ENCODE assay signal across 8 cellular contexts in genomic region chr19:52715901-52716300, GRCh38. TPM values are rescaled to one million over a fixed set of nuclear protein-coding genes. Genes with fewer than 3 reads are reported as not detected.
DNase-seq lines count a peak whose midpoint lies in the region; ATAC-seq, FAIRE-seq and TF ChIP-seq lines count a peak whose summit lies in the region.
"Not testable (repeated sequence)": the region's sequence is repeated elsewhere in the genome, so short reads cannot be mapped to it uniquely, and the experiment has no call there.

No MANE protein-coding gene starts in this region.

- peak overlapping the region; percentile 68 for H3K27ac Mint-ChIP-seq in activated CD8-positive, alpha-beta T cell treated with anti-CD3 and anti-CD28 coated beads for 36 hours
- H3K27ac Mint-ChIP-seq in nephron progenitor cell, result peak overlapping the region; percentile 49

- H3K27me3 ChIP-seq in GM23248 (replicated peaks; ENCODE audit: insufficient read depth); PC-9 (ENCODE audit: insufficient read depth, low read depth); bronchial epithelial cell (ENCODE audit: control insufficient read depth, insufficient read depth, low read length): not testable (repeated sequence)
- peaks cover 16% of the 10 kb centered on the region for H3K27me3 ChIP-seq in iPS-15b (ENCODE audit: control insufficient read depth, insufficient read depth, low read length)

- not testable (repeated sequence) for H3K9me3 Mint-ChIP-seq in activated CD8-positive, alpha-beta T cell treated with anti-CD3 and anti-CD28 coated beads for 36 hours
- peaks cover 30% of the 10 kb centered on the region for H3K9me3 Mint-ChIP-seq in nephron progenitor cell

- TF ChIP-seq CTCF in PC-9 (conservative IDR thresholded peaks at IDR 0.05); activated CD8-positive, alpha-beta T cell treated with anti-CD3 and anti-CD28 coated beads for 36 hours (IDR thresholded peaks at IDR 0.05); bronchial epithelial cell (IDR thresholded peaks at IDR 0.05; ENCODE audit: insufficient read depth, low read length, severe bottlenecking); nephron progenitor cell (IDR thresholded peaks at IDR 0.05): not testable (repeated sequence)

- not testable (repeated sequence) for H3K79me2 ChIP-seq in GM23248 (ENCODE audit: insufficient read depth); PC-9 (ENCODE audit: low read depth)

- H3K4me3 ChIP-seq in GM23248; PC-9; bronchial epithelial cell (ENCODE audit: low read depth, low read length): not testable (repeated sequence)
- peak overlapping the region; percentile 24 for H3K4me3 ChIP-seq in iPS-15b (ENCODE audit: low read depth, low read length)

- 6 to 7% methylated on average over 4 of the region's 4 CpGs for WGBS in GM23248 (ENCODE audit: low coverage in 1 of 2, low lambda C conversion rate in 2 of 2, missing lambda C conversion rate in 2 of 2), 2 experiments

- H3K27ac ChIP-seq in GM23248, PC-9: not testable (repeated sequence)

- H3K9me2 ChIP-seq in GM23248 (ENCODE audit: insufficient read depth); PC-9 (ENCODE audit: insufficient read depth): not testable (repeated sequence)

- not testable (repeated sequence) for H3K27me3 Mint-ChIP-seq in activated CD8-positive, alpha-beta T cell treated with anti-CD3 and anti-CD28 coated beads for 36 hours; nephron progenitor cell (ENCODE audit: low read depth, poor library complexity)

- CTCF ChIA-PET in PC-9 (lab: Charles Lee), result interaction anchor here (0.6 kb wide), 1 partner anchor 12 kb away, joined by 8 read pairs; no protein-coding TSS in a partner anchor
- CTCF ChIA-PET in activated CD8-positive, alpha-beta T cell treated with anti-CD3 and anti-CD28 coated beads for 36 hours (lab: Charles Lee), result not testable (repeated sequence)

- H3K9me3 ChIP-seq in GM23248 (ENCODE audit: low read depth); iPS-15b (ENCODE audit: control insufficient read depth, insufficient read depth, low read length): not testable (repeated sequence)
- peaks cover 20% of the 10 kb centered on the region; the same call in 1 of the 2 replicates for H3K9me3 ChIP-seq in PC-9 (ENCODE audit: insufficient read depth, low read depth)

- in situ Hi-C loops in GM23248 (cut with MboI), result not testable (repeated sequence)

- H3K9ac ChIP-seq in GM23248; iPS-15b (ENCODE audit: low read depth, low read length): not testable (repeated sequence)

- peaks cover 14% of the 10 kb centered on the region; the same call in 1 of the 2 replicates for H3F3A ChIP-seq in GM23248 (ENCODE audit: insufficient read depth)
- H3F3A ChIP-seq in PC-9 (ENCODE audit: insufficient read depth, low read depth), result not testable (repeated sequence)

- not testable (repeated sequence) for H3K36me3 ChIP-seq in GM23248 (ENCODE audit: low read depth); bronchial epithelial cell (ENCODE audit: control insufficient read depth, insufficient read depth, low read length)
- H3K36me3 ChIP-seq in PC-9 (ENCODE audit: low read depth), result peaks cover 24% of the 10 kb centered on the region
- H3K36me3 ChIP-seq in iPS-15b (ENCODE audit: control insufficient read depth, insufficient read depth, low read length), result peaks cover 18% of the 10 kb centered on the region

- H4K20me1 ChIP-seq in GM23248 (ENCODE audit: insufficient read depth); PC-9 (ENCODE audit: insufficient read depth): not testable (repeated sequence)

- not testable (repeated sequence) for BruUV-seq in PC-9 (replicated peaks; lab: Mats Ljungman, UMichigan)

- FAIRE-seq in bronchial epithelial cell (lab: Jason Lieb, UNC), result not testable (repeated sequence)

- H3K36me3 Mint-ChIP-seq in activated CD8-positive, alpha-beta T cell treated with anti-CD3 and anti-CD28 coated beads for 36 hours (ENCODE audit: low read depth), result peaks cover 74% of the 10 kb centered on the region
- H3K36me3 Mint-ChIP-seq in nephron progenitor cell (ENCODE audit: low read depth), result peaks cover 88% of the 10 kb centered on the region

- H3K4me1 Mint-ChIP-seq in activated CD8-positive, alpha-beta T cell treated with anti-CD3 and anti-CD28 coated beads for 36 hours (ENCODE audit: low read depth), result peaks cover 27% of the 10 kb centered on the region
- H3K4me1 Mint-ChIP-seq in nephron progenitor cell, result peaks cover 24% of the 10 kb centered on the region

- H3K4me1 ChIP-seq in GM23248 (ENCODE audit: insufficient read depth); PC-9 (replicated peaks; ENCODE audit: insufficient read depth): not testable (repeated sequence)
- H3K4me1 ChIP-seq in iPS-15b (ENCODE audit: control insufficient read depth, insufficient read depth, low read length), result peaks cover 14% of the 10 kb centered on the region

- peak overlapping the region; percentile 13 for H3K4me2 ChIP-seq in GM23248 (ENCODE audit: unreplicated experiment)
- H3K4me2 ChIP-seq in PC-9, result not testable (repeated sequence)

- not testable (repeated sequence) for H2AFZ ChIP-seq in GM23248, PC-9

- peak; percentile 92 for ATAC-seq in activated CD8-positive, alpha-beta T cell treated with anti-CD3 and anti-CD28 coated beads for 36 hours

- H3K4me3 Mint-ChIP-seq in activated CD8-positive, alpha-beta T cell treated with anti-CD3 and anti-CD28 coated beads for 36 hours; nephron progenitor cell: not testable (repeated sequence)

- POLR2A ChIA-PET in PC-9 (lab: Charles Lee; ENCODE audit: unreplicated experiment), result not testable (repeated sequence)
- POLR2A ChIA-PET in activated CD8-positive, alpha-beta T cell treated with anti-CD3 and anti-CD28 coated beads for 36 hours (lab: Charles Lee), result interaction anchor here (1.1 kb wide), 1 partner anchor 12 kb away, joined by 3 read pairs; no protein-coding TSS in a partner anchor

- DNase-seq in GM23248 (peak; percentile 54), PC-9 (peak; percentile 40 to 75), bronchial epithelial cell (ENCODE audit: low read depth) (peak; percentile 9)
- peak; percentile 59 for DNase-seq in activated CD8-positive, alpha-beta T cell treated with anti-CD3 and anti-CD28 coated beads for 36 hours
- peak; percentile 45 for DNase-seq in activated gamma-delta T cell treated with anti-CD3 and anti-CD28 coated beads, Interleukin-2, amount 50 U/mL, for 16 hours (ENCODE audit: low read depth)
- DNase-seq in nephron progenitor cell, result not testable (repeated sequence)
- peak; percentile 7 for DNase-seq in stimulated activated naive CD4-positive, alpha-beta T cell treated with Interleukin-2 at 50 U/mL for 16 hours (lab: John Stamatoyannopoulos, UW)

- intact Hi-C loops in PC-9 (cut with micrococcal nuclease; ENCODE audit: unreplicated experiment); activated CD8-positive, alpha-beta T cell treated with anti-CD3 and anti-CD28 coated beads for 36 hours (cut with micrococcal nuclease): not testable (repeated sequence)

RNA-seq across cellular contexts. Expression of gene ZNF611, which starts 18.9 kb away (rescaled TPM):
- total RNA-seq in GM23248 (2014; rRNA removed; shearing (Covaris generic)), result 6.7 and 7.7 TPM in 2 replicates
- 5.5 and 7.8 TPM in 2 replicates for polyA plus RNA-seq in GM23248 (2016; fragmentation: Nextera tagmentation; extraction: Ambion mirVana)
- total RNA-seq in PC-9 (2021), result 25.5 and 26.2 TPM in 2 replicates
- total RNA-seq in activated CD8-positive, alpha-beta T cell treated with anti-CD3 and anti-CD28 coated beads for 36 hours, result 10 to 100 TPM; 18.4 to 20.9 TPM
- 10.0 TPM in 2 replicates for total RNA-seq in bronchial epithelial cell
